1 cellular context compared by ENCODE assay signal in genomic region chr3:69866988-69867720, GRCh38.
TF ChIP-seq lines count a peak whose summit lies in the region.

No MANE protein-coding gene starts in this region.

TF ChIP-seq in GM23338, 12 proteins besides CTCF, POLR2A, EP300 and RAD21 (continued from another document):
- TF ChIP-seq, protein P1, sequence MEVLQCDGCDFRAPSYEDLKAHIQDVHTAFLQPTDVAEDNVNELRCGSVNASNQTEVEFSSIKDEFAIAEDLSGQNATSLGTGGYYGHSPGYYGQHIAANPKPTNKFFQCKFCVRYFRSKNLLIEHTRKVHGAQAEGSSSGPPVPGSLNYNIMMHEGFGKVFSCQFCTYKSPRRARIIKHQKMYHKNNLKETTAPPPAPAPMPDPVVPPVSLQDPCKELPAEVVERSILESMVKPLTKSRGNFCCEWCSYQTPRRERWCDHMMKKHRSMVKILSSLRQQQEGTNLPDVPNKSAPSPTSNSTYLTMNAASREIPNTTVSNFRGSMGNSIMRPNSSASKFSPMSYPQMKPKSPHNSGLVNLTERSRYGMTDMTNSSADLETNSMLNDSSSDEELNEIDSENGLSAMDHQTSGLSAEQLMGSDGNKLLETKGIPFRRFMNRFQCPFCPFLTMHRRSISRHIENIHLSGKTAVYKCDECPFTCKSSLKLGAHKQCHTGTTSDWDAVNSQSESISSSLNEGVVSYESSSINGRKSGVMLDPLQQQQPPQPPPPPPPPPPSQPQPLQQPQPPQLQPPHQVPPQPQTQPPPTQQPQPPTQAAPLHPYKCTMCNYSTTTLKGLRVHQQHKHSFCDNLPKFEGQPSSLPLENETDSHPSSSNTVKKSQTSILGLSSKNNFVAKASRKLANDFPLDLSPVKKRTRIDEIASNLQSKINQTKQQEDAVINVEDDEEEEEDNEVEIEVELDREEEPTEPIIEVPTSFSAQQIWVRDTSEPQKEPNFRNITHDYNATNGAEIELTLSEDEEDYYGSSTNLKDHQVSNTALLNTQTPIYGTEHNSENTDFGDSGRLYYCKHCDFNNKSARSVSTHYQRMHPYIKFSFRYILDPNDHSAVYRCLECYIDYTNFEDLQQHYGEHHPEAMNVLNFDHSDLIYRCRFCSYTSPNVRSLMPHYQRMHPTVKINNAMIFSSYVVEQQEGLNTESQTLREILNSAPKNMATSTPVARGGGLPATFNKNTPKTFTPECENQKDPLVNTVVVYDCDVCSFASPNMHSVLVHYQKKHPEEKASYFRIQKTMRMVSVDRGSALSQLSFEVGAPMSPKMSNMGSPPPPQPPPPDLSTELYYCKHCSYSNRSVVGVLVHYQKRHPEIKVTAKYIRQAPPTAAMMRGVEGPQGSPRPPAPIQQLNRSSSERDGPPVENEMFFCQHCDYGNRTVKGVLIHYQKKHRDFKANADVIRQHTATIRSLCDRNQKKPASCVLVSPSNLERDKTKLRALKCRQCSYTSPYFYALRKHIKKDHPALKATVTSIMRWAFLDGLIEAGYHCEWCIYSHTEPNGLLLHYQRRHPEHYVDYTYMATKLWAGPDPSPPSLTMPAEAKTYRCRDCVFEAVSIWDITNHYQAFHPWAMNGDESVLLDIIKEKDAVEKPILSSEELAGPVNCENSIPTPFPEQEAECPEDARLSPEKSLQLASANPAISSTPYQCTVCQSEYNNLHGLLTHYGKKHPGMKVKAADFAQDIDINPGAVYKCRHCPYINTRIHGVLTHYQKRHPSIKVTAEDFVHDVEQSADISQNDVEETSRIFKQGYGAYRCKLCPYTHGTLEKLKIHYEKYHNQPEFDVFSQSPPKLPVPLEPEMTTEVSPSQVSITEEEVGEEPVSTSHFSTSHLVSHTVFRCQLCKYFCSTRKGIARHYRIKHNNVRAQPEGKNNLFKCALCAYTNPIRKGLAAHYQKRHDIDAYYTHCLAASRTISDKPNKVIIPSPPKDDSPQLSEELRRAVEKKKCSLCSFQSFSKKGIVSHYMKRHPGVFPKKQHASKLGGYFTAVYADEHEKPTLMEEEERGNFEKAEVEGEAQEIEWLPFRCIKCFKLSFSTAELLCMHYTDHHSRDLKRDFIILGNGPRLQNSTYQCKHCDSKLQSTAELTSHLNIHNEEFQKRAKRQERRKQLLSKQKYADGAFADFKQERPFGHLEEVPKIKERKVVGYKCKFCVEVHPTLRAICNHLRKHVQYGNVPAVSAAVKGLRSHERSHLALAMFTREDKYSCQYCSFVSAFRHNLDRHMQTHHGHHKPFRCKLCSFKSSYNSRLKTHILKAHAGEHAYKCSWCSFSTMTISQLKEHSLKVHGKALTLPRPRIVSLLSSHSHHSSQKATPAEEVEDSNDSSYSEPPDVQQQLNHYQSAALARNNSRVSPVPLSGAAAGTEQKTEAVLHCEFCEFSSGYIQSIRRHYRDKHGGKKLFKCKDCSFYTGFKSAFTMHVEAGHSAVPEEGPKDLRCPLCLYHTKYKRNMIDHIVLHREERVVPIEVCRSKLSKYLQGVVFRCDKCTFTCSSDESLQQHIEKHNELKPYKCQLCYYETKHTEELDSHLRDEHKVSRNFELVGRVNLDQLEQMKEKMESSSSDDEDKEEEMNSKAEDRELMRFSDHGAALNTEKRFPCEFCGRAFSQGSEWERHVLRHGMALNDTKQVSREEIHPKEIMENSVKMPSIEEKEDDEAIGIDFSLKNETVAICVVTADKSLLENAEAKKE (CRISPR knock-in tag; IDR thresholded peaks at IDR 0.05): no peak
TF ChIP-seq in GM23338: peak in this region for 0.
